ENCODE assay signal across 1 cellular context in the genomic region with DNA sequence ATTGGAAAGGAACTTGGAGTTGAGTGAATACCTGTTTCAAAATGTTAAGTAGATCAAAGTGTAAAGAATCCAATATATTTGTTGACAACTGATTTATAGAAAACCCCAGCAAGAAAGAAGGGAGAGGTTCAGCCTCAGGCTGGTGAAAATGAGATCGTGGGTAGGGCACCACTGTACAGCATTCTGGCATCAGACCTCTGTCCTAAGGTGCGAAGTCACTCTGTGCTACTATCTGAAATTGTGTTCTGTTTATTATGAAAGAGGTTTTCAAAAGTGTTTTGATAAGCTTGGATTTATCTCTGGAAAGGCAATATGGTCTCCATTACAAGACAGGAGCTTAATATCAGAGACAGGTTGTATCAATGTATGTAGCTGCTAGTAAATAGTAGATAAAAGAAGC.
TF ChIP-seq lines count a peak whose summit lies in the region.

No MANE protein-coding gene starts in this region.

TF ChIP-seq in WTC11, 78 proteins besides CTCF, POLR2A, EP300 and RAD21 (continued from another document):
- TF ChIP-seq, protein P1, sequence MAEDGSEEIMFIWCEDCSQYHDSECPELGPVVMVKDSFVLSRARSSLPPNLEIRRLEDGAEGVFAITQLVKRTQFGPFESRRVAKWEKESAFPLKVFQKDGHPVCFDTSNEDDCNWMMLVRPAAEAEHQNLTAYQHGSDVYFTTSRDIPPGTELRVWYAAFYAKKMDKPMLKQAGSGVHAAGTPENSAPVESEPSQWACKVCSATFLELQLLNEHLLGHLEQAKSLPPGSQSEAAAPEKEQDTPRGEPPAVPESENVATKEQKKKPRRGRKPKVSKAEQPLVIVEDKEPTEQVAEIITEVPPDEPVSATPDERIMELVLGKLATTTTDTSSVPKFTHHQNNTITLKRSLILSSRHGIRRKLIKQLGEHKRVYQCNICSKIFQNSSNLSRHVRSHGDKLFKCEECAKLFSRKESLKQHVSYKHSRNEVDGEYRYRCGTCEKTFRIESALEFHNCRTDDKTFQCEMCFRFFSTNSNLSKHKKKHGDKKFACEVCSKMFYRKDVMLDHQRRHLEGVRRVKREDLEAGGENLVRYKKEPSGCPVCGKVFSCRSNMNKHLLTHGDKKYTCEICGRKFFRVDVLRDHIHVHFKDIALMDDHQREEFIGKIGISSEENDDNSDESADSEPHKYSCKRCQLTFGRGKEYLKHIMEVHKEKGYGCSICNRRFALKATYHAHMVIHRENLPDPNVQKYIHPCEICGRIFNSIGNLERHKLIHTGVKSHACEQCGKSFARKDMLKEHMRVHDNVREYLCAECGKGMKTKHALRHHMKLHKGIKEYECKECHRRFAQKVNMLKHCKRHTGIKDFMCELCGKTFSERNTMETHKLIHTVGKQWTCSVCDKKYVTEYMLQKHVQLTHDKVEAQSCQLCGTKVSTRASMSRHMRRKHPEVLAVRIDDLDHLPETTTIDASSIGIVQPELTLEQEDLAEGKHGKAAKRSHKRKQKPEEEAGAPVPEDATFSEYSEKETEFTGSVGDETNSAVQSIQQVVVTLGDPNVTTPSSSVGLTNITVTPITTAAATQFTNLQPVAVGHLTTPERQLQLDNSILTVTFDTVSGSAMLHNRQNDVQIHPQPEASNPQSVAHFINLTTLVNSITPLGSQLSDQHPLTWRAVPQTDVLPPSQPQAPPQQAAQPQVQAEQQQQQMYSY (CRISPR knock-in tag; IDR thresholded peaks at IDR 0.05) = no peak
TF ChIP-seq in WTC11: peak in this region for 0.
